ENCODE assay signal across 9 cellular contexts in the genomic region with DNA sequence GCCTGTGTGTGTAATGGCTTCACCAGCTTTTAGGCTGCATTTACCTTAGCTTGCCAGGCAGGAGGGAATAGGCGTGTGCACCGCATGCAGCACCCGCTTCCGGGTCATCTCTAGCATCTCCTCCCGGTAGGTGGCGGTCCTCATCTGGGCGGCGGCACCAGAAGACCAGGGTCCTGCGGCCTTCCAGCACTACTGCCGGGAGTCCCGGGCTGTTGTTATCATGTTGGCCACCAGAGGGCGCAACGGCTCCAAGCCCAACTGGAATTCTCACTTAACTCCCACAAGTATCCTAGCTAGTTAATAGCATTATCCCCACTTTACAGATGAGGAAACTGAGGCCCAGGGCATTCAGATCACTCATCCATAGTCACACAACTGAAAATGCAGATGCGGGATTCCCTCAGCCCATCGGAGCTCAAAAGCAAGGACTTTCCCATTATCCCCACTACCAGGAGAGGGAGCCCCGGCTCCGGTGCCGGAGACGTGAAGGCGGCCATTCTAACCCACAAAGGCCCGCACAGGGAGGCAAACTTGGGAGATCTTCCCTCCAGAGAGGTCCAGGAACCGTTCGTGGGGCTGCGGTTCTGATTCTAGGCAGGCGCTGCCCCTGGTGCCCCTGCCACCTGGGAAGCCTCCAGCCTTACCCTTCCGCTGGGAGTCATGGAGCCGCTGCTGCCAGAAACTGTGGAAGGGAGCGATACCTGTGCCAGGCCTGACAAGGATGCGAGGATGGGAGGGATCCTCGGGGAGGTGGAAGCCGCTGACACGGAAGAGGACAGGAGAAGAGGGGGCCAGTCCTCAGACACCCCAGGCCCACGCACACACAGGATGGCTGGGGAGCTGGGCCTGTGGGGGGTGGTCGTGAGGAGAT. TPM values are rescaled to one million over a fixed set of nuclear protein-coding genes. Genes with fewer than 3 reads are reported as not detected.
DNase-seq lines count a peak whose midpoint lies in the region; ATAC-seq and TF ChIP-seq lines count a peak whose summit lies in the region.
"Had no signal": no experiment of that assay in that cellular context is flagged by ENCODE, and none has a peak within 500 bp of the region (broad histone marks: within the 10 kb centered on the region; RNA-seq: fewer than 3 reads in every experiment).

No MANE protein-coding gene starts in this region.

- no peaks in the 10 kb centered on the region for H3K27me3 ChIP-seq in liver (ENCODE audit: control insufficient read depth in 4 of 4, insufficient read depth in 4 of 4, low read length in 3 of 4)
- H3K27me3 ChIP-seq: BLaER1 treated with 17β-estradiol and CSF1 and Interleukin-3, amounts not matched to agents 10 nM and 100 nM had no signal

- peaks cover 0 to 2% (median 0%) of the 10 kb centered on the region in 4 donors for H3K4me1 ChIP-seq in liver (ENCODE audit: control insufficient read depth in 4 of 4, insufficient read depth in 4 of 4, low read length in 3 of 4)

- peak; percentile 63 for ATAC-seq in HG03095 (IDR thresholded peaks at IDR 0.05; ENCODE audit: unreplicated experiment)

- no peak overlapping the region for H3K4me3 ChIP-seq in choroid plexus epithelial cell (ENCODE audit: low read depth, low read length)
- H3K4me3 ChIP-seq in liver (ENCODE audit: low read depth in 1 of 3, low read length in 3 of 3): no peak overlapping the region
- H3K4me3 ChIP-seq: BLaER1 treated with 17β-estradiol and CSF1 and Interleukin-3, amounts not matched to agents 10 nM and 100 nM had no signal

- no peak overlapping the region for H3K9ac ChIP-seq in liver (ENCODE audit: low read depth in 1 of 2, low read length in 2 of 2)
- H3K9ac ChIP-seq: BLaER1 treated with 17β-estradiol and CSF1 and Interleukin-3, amounts not matched to agents 10 nM and 100 nM had no signal

- TF ChIP-seq CTCF in choroid plexus epithelial cell (conservative IDR thresholded peaks at IDR 0.05; ENCODE audit: low read depth, low read length) (peak; percentile 81), liver (IDR thresholded peaks at IDR 0.05; ENCODE audit: low read depth, low read length, missing input control) (peak; percentile 82)

- H3K36me3 ChIP-seq in liver (ENCODE audit: control insufficient read depth in 4 of 4, insufficient read depth in 3 of 4, low read depth in 1 of 4, low read length in 3 of 4): no peaks in the 10 kb centered on the region
- H3K36me3 ChIP-seq: BLaER1 treated with 17β-estradiol and CSF1 and Interleukin-3, amounts not matched to agents 10 nM and 100 nM had no signal

- H3K27ac ChIP-seq in liver (ENCODE audit: low read depth in 1 of 2, low read length in 2 of 2): no peak overlapping the region

- H3K9me3 ChIP-seq in liver (ENCODE audit: control insufficient read depth in 4 of 4, low read length in 3 of 4): no peaks in the 10 kb centered on the region
- H3K9me3 ChIP-seq: BLaER1 treated with 17β-estradiol and CSF1 and Interleukin-3, amounts not matched to agents 10 nM and 100 nM had no signal

- TF ChIP-seq RAD21 in liver (IDR thresholded peaks at IDR 0.05): peak; percentile 73 to 81

- WGBS in liver: 43% methylated on average over 34 of the region's 34 CpGs

- DNase-seq in NCI-H2029 (lab: John Stamatoyannopoulos, UW) (peak; percentile 42), NCI-H2029 treated with DMSO at 0.1 percent for 48 hours (lab: John Stamatoyannopoulos, UW) (no peak), NCI-H510A treated with DMSO at 0.1 percent for 48 hours (lab: John Stamatoyannopoulos, UW) (peak; percentile 83), choroid plexus epithelial cell (ENCODE audit: low read depth) (peak; percentile 69)
- DNase-seq in activated CD4-positive, alpha-beta T cell treated with anti-CD3 and anti-CD28 coated beads for 24 hours (ENCODE audit: low read depth in 2 of 2): peak; percentile 49 to 71
- peak; percentile 22 for DNase-seq in stimulated activated CD8-positive, alpha-beta memory T cell treated with anti-CD3 and anti-CD28 coated beads, Interleukin-12 subunit alpha, Interleukin-12 subunit beta, amount 100 ng/mL, for 4 hours (ENCODE audit: low read depth)

TF ChIP-seq in liver, 16 proteins besides CTCF, POLR2A, EP300 and RAD21:
- TF ChIP-seq, protein P1, sequence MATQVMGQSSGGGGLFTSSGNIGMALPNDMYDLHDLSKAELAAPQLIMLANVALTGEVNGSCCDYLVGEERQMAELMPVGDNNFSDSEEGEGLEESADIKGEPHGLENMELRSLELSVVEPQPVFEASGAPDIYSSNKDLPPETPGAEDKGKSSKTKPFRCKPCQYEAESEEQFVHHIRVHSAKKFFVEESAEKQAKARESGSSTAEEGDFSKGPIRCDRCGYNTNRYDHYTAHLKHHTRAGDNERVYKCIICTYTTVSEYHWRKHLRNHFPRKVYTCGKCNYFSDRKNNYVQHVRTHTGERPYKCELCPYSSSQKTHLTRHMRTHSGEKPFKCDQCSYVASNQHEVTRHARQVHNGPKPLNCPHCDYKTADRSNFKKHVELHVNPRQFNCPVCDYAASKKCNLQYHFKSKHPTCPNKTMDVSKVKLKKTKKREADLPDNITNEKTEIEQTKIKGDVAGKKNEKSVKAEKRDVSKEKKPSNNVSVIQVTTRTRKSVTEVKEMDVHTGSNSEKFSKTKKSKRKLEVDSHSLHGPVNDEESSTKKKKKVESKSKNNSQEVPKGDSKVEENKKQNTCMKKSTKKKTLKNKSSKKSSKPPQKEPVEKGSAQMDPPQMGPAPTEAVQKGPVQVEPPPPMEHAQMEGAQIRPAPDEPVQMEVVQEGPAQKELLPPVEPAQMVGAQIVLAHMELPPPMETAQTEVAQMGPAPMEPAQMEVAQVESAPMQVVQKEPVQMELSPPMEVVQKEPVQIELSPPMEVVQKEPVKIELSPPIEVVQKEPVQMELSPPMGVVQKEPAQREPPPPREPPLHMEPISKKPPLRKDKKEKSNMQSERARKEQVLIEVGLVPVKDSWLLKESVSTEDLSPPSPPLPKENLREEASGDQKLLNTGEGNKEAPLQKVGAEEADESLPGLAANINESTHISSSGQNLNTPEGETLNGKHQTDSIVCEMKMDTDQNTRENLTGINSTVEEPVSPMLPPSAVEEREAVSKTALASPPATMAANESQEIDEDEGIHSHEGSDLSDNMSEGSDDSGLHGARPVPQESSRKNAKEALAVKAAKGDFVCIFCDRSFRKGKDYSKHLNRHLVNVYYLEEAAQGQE (IDR thresholded peaks at IDR 0.05): no peak
- TF ChIP-seq EGR1 (IDR thresholded peaks at IDR 0.05; ENCODE audit: low read depth in 2 of 2) (no peak), GABPA (IDR thresholded peaks at IDR 0.05 in 1 of 2, conservative IDR thresholded peaks at IDR 0.05 in 1 of 2) (no peak), JUND (IDR thresholded peaks at IDR 0.05) (no peak), YY1 (IDR thresholded peaks at IDR 0.05) (no peak), FOXA2 (IDR thresholded peaks at IDR 0.05) (no peak), NR2F2 (IDR thresholded peaks at IDR 0.05) (no peak)

RNA-seq across cellular contexts. Expression of a gene that starts 23.9 kb away (rescaled TPM):
- 10 to 100 TPM; 12.7 to 14.3 TPM for total RNA-seq in liver
- 10 to 100 TPM in 1 of 2 donors, 1 to 10 TPM in 1; 6.1 to 24.7 TPM for polyA plus RNA-seq in liver
